Comparison of ENCODE assay signal across 1 cellular context in genomic region chr4:6269400-6269650, GRCh38.
TF ChIP-seq lines count a peak whose summit lies in the region.

No MANE protein-coding gene starts in this region.

TF ChIP-seq in SK-N-SH, 30 proteins besides CTCF, POLR2A, EP300 and RAD21 (continued from another document):
- TF ChIP-seq, protein P1, sequence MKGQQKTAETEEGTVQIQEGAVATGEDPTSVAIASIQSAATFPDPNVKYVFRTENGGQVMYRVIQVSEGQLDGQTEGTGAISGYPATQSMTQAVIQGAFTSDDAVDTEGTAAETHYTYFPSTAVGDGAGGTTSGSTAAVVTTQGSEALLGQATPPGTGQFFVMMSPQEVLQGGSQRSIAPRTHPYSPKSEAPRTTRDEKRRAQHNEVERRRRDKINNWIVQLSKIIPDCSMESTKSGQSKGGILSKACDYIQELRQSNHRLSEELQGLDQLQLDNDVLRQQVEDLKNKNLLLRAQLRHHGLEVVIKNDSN (IDR thresholded peaks at IDR 0.05; ENCODE audit: borderline replicate concordance, low read depth): no peak
